1 cellular context compared by ENCODE assay signal in genomic region chr5:134138416-134139376, GRCh38.
TF ChIP-seq lines count a peak whose summit lies in the region.

No MANE protein-coding gene starts in this region.

TF ChIP-seq in K562, 482 proteins besides CTCF, POLR2A, EP300 and RAD21 (continued from another document):
- TF ChIP-seq SIX5 (IDR thresholded peaks at IDR 0.05; ENCODE audit: borderline replicate concordance in 1 of 2, insufficient read depth in 1 of 2, low read depth in 1 of 2, low read length in 2 of 2) (no peak), ZNF407 (IDR thresholded peaks at IDR 0.05; ENCODE audit: low read depth) (no peak)
TF ChIP-seq in K562: peak in this region for 0.
